In genomic region chr10:69018613-69019012, GRCh38 we compare ENCODE assay signal across 26 cellular contexts. TPM values are rescaled to one million over a fixed set of nuclear protein-coding genes. Genes with fewer than 3 reads are reported as not detected.
DNase-seq lines count a peak whose midpoint lies in the region; ATAC-seq and TF ChIP-seq lines count a peak whose summit lies in the region.
"Had no signal": no experiment of that assay in that cellular context is flagged by ENCODE, and none has a peak within 500 bp of the region (broad histone marks: within the 10 kb centered on the region; RNA-seq: fewer than 3 reads in every experiment).

No MANE protein-coding gene starts in this region.

- no peak overlapping the region for H3K4ac ChIP-seq in H9 (ENCODE audit: low read depth, low read length)

- H3K27ac Mint-ChIP-seq in H9 (peak overlapping the region in 2 of 3 experiments; percentile 12 to 24; a peak in 1 of 7 replicates), activated B cell treated with CpG ODN at 0.5 μM for 24 hours (peak overlapping the region; percentile 5), glutamatergic neuron (ENCODE audit: unreplicated experiment) (peak overlapping the region; percentile 46)
- peak overlapping the region; percentile 59 for H3K27ac Mint-ChIP-seq in stimulated activated effector memory CD8-positive, alpha-beta T cell treated with anti-CD3 and anti-CD28 coated beads, Interleukin-12 subunit alpha, Interleukin-12 subunit beta, amount 100 ng/mL, for 72 hours
- H3K27ac Mint-ChIP-seq: B cell; CD8-positive, alpha-beta T cell had no signal

- H3K4me3 Mint-ChIP-seq in H9 (no peak overlapping the region), activated B cell treated with CpG ODN at 0.5 μM for 24 hours (no peak overlapping the region), glutamatergic neuron (ENCODE audit: unreplicated experiment) (no peak overlapping the region)
- no peak overlapping the region for H3K4me3 Mint-ChIP-seq in stimulated activated effector memory CD8-positive, alpha-beta T cell treated with anti-CD3 and anti-CD28 coated beads, Interleukin-12 subunit alpha, Interleukin-12 subunit beta, amount 100 ng/mL, for 72 hours
- H3K4me3 Mint-ChIP-seq: B cell; CD8-positive, alpha-beta T cell had no signal

- ATAC-seq in activated B cell treated with CpG ODN at 0.5 μM for 24 hours (ENCODE audit: low read depth) (no peak), GM19324 (IDR thresholded peaks at IDR 0.05; ENCODE audit: low FRiP score, unreplicated experiment) (no peak)
- ATAC-seq in stimulated activated effector memory CD8-positive, alpha-beta T cell treated with anti-CD3 and anti-CD28 coated beads, Interleukin-12 subunit alpha, Interleukin-12 subunit beta, amount 100 ng/mL, for 72 hours: no peak
- ATAC-seq: CD8-positive, alpha-beta T cell; HCT116 had no signal

- no peak overlapping the region for H2AK5ac ChIP-seq in H9 (ENCODE audit: insufficient read length, low read length)

- no peak overlapping the region for H4K91ac ChIP-seq in H9 (ENCODE audit: insufficient read length, low read depth, low read length)

- no peak for DNase-seq in H9
- DNase-seq in activated B cell treated with CpG ODN at 0.5 μM for 24 hours: no peak
- DNase-seq in glutamatergic neuron: no peak
- no peak for DNase-seq in stimulated activated effector memory CD8-positive, alpha-beta T cell treated with anti-CD3 and anti-CD28 coated beads, Interleukin-12 subunit alpha, Interleukin-12 subunit beta, amount 100 ng/mL, for 72 hours (ENCODE audit: low spot score in 2 of 2)
- no peak for DNase-seq in glomerular visceral epithelial cell (ENCODE audit: extremely low spot score)
- no peak for DNase-seq in activated naive CD4-positive, alpha-beta T cell treated with Interleukin-2 at 50 U/mL for 16 hours
- no peak for DNase-seq in NCI-H1092 (lab: John Stamatoyannopoulos, UW)
- DNase-seq: Caco-2; CD8-positive, alpha-beta T cell; DMS79 treated with DMSO at 0.1 percent for 48 hours; GF-D8; IMR-90; MM.1S; NCI-H1417; NCI-H1694; NCI-H2081; NCI-H2227 treated with DMSO at 0.1 percent for 48 hours; NCI-H526 treated with DMSO at 0.1 percent for 48 hours; Right ventricle myocardium superior; RPMI8226 had no signal

- no peak overlapping the region for H3K4me2 ChIP-seq in H9 (ENCODE audit: insufficient read depth, insufficient read length, low read length)
- H3K4me2 ChIP-seq: KMS-11 had no signal

- H3K27me3 ChIP-seq in H9 (ENCODE audit: insufficient read depth, low read length): no peaks in the 10 kb centered on the region
- H3K27me3 ChIP-seq: SJSA1 had no signal

- H3K9me3 ChIP-seq in H9 (ENCODE audit: control insufficient read depth, low read depth, low read length): no peaks in the 10 kb centered on the region
- H3K9me3 ChIP-seq: Caco-2, SJSA1 had no signal

- H2BK120ac ChIP-seq in H9 (ENCODE audit: low read depth, low read length, poor library complexity, severe bottlenecking): no peak overlapping the region

- H3K9ac ChIP-seq in H9 (ENCODE audit: extremely low read depth, insufficient read length, low read length): no peak overlapping the region
- H3K9ac ChIP-seq: KMS-11 had no signal

- H3K27ac ChIP-seq in H9 (ENCODE audit: insufficient read length, low read depth, low read length): no peak overlapping the region
- H3K27ac ChIP-seq: C4-2B, KMS-11, SJSA1 had no signal

- H3K56ac ChIP-seq in H9 (ENCODE audit: insufficient read length, low read depth, low read length): no peak overlapping the region

- H4K20me1 ChIP-seq in H9 (ENCODE audit: control insufficient read depth, insufficient read depth, insufficient read length): no peaks in the 10 kb centered on the region

- H2BK20ac ChIP-seq in H9 (ENCODE audit: low read depth, low read length, poor library complexity, severe bottlenecking): no peak overlapping the region

- no peak overlapping the region for H2BK5ac ChIP-seq in H9 (ENCODE audit: insufficient read length, low read length)

- TF ChIP-seq CTCF in H9 (conservative IDR thresholded peaks at IDR 0.05): no peak
- no peak for TF ChIP-seq CTCF in activated B cell treated with CpG ODN at 0.5 μM for 24 hours (IDR thresholded peaks at IDR 0.05)
- no peak for TF ChIP-seq CTCF in glutamatergic neuron (IDR thresholded peaks at IDR 0.05; ENCODE audit: partially characterized antibody, unreplicated experiment)

- no CpG with 5 or more reads among the region's 3 CpGs for WGBS in H9 (ENCODE audit: extremely low coverage, insufficient read length, low lambda C conversion rate)

- H4K5ac ChIP-seq in H9 (ENCODE audit: insufficient read length, low read depth, low read length): no peak overlapping the region

- POLR2A ChIA-PET in activated B cell treated with CpG ODN at 0.5 μM for 24 hours (lab: Charles Lee): no interaction called here

- no peak overlapping the region for H3T11ph ChIP-seq in H9 (ENCODE audit: low read length)

- no peak overlapping the region for H2BK15ac ChIP-seq in H9 (ENCODE audit: low read depth, low read length)

- H3K23ac ChIP-seq in H9 (ENCODE audit: insufficient read length, low read depth, low read length): no peak overlapping the region

- no peak overlapping the region for H2BK12ac ChIP-seq in H9 (ENCODE audit: insufficient read length, low read depth, low read length)

- H3K27me3 Mint-ChIP-seq in H9 (ENCODE audit: low read depth): no peaks in the 10 kb centered on the region; the same call in 1 of the 2 replicates
- no peaks in the 10 kb centered on the region for H3K27me3 Mint-ChIP-seq in activated B cell treated with CpG ODN at 0.5 μM for 24 hours
- H3K27me3 Mint-ChIP-seq in glutamatergic neuron (ENCODE audit: unreplicated experiment): peaks cover 4% of the 10 kb centered on the region
- H3K27me3 Mint-ChIP-seq: B cell had no signal

- H3K79me2 ChIP-seq in H9 (ENCODE audit: insufficient read depth, low read length): no peaks in the 10 kb centered on the region

- H3K36me3 Mint-ChIP-seq in H9 (ENCODE audit: insufficient read depth in 1 of 3, low read depth in 3 of 3): peaks cover 3 to 26% (median 23%) of the 10 kb centered on the region in 3 experiments; a peak in 6 of 7 replicates
- peaks cover 31% of the 10 kb centered on the region for H3K36me3 Mint-ChIP-seq in activated B cell treated with CpG ODN at 0.5 μM for 24 hours (ENCODE audit: low read depth)
- no peaks in the 10 kb centered on the region for H3K36me3 Mint-ChIP-seq in glutamatergic neuron (ENCODE audit: unreplicated experiment)
- H3K36me3 Mint-ChIP-seq in stimulated activated effector memory CD8-positive, alpha-beta T cell treated with anti-CD3 and anti-CD28 coated beads, Interleukin-12 subunit alpha, Interleukin-12 subunit beta, amount 100 ng/mL, for 72 hours: peaks cover 6% of the 10 kb centered on the region

- H3K18ac ChIP-seq in H9 (ENCODE audit: insufficient read length, low read depth, low read length): no peak overlapping the region

- H3K79me1 ChIP-seq in H9 (ENCODE audit: insufficient read depth, low read depth, low read length, poor library complexity, severe bottlenecking): no peaks in the 10 kb centered on the region

- no peaks in the 10 kb centered on the region for H3K23me2 ChIP-seq in H9 (ENCODE audit: insufficient read length, low read depth, low read length, poor library complexity, severe bottlenecking)

- H4K8ac ChIP-seq in H9 (replicated peaks; ENCODE audit: insufficient read length, low read depth, low read length): no peak overlapping the region

- CTCF ChIA-PET in activated B cell treated with CpG ODN at 0.5 μM for 24 hours (lab: Charles Lee): no interaction called here

- H3K14ac ChIP-seq in H9 (ENCODE audit: insufficient read depth, low read length): no peak overlapping the region

- H3K4me1 ChIP-seq in H9 (ENCODE audit: insufficient read depth, low read length): no peaks in the 10 kb centered on the region
- H3K4me1 ChIP-seq: Caco-2 had no signal

- intact Hi-C loops in activated B cell treated with CpG ODN at 0.5 μM for 24 hours (cut with micrococcal nuclease): no loop called here

- no peaks in the 10 kb centered on the region for H3K4me1 Mint-ChIP-seq in H9
- no peaks in the 10 kb centered on the region for H3K4me1 Mint-ChIP-seq in activated B cell treated with CpG ODN at 0.5 μM for 24 hours
- no peaks in the 10 kb centered on the region for H3K4me1 Mint-ChIP-seq in glutamatergic neuron (ENCODE audit: low read depth, unreplicated experiment)
- H3K4me1 Mint-ChIP-seq in stimulated activated effector memory CD8-positive, alpha-beta T cell treated with anti-CD3 and anti-CD28 coated beads, Interleukin-12 subunit alpha, Interleukin-12 subunit beta, amount 100 ng/mL, for 72 hours: peaks cover 4% of the 10 kb centered on the region
- H3K4me1 Mint-ChIP-seq: B cell had no signal

- H2AFZ ChIP-seq in H9 (ENCODE audit: low read length): no peak overlapping the region

- H3K9me3 Mint-ChIP-seq in H9: no peaks in the 10 kb centered on the region
- no peaks in the 10 kb centered on the region for H3K9me3 Mint-ChIP-seq in activated B cell treated with CpG ODN at 0.5 μM for 24 hours
- H3K9me3 Mint-ChIP-seq in glutamatergic neuron (ENCODE audit: unreplicated experiment): no peaks in the 10 kb centered on the region
- H3K9me3 Mint-ChIP-seq in stimulated activated effector memory CD8-positive, alpha-beta T cell treated with anti-CD3 and anti-CD28 coated beads, Interleukin-12 subunit alpha, Interleukin-12 subunit beta, amount 100 ng/mL, for 72 hours: no peaks in the 10 kb centered on the region
- H3K9me3 Mint-ChIP-seq: CD8-positive, alpha-beta T cell had no signal

RNA-seq across cellular contexts. Expression of gene KIFBP, which starts 30.0 kb away (rescaled TPM):
- total RNA-seq in H9 (2021): 44.7 and 45.5 TPM in 2 replicates
- 6.5 and 7.7 TPM in 2 replicates for total RNA-seq in activated B cell treated with CpG ODN at 0.5 μM for 24 hours
- total RNA-seq in glutamatergic neuron (ENCODE audit: unreplicated experiment): 45.3 TPM

Comparison
In these comparisons a context has a peak if more than half of its experiments do, and no peak if none do; other contexts are left out.
1. H3K27ac Mint-ChIP-seq: peak in every context shown above with its lines; median percentile 59 in stimulated activated effector memory CD8-positive, alpha-beta T cell treated with anti-CD3 and anti-CD28 coated beads, Interleukin-12 subunit alpha, Interleukin-12 subunit beta, amount 100 ng/mL, for 72 hours; 46 in glutamatergic neuron; 18 in H9; 5 in activated B cell treated with CpG ODN at 0.5 μM for 24 hours.